Comparison of ENCODE assay signal across 21 cellular contexts in genomic region chr20:47428164-47428563, GRCh38.
"Had no signal": no experiment of that assay in that cellular context is flagged by ENCODE, and none has a peak within 500 bp of the region (broad histone marks: within the 10 kb centered on the region; RNA-seq: fewer than 3 reads in every experiment).

No MANE protein-coding gene starts in this region.

- H3K27me3 ChIP-seq: transverse colon had no signal

- H3K4me3 Mint-ChIP-seq: activated naive CD4-positive, alpha-beta T cell treated with anti-CD3 and anti-CD28 coated beads, Interleukin-2, amount 10 ng/mL, durations not matched to agents 7 days and 5 days; activated naive CD8-positive, alpha-beta T cell treated with anti-CD3 and anti-CD28 coated beads, Interleukin-2, amount 50 U/mL, for 24 hours; activated T-cell treated with anti-CD3 and anti-CD28 coated beads, Interleukin-2, amount 50 U/mL, for 4 hours; brain; effector memory CD8-positive, alpha-beta T cell; nephron progenitor cell had no signal

- H3K4me1 Mint-ChIP-seq: activated naive CD4-positive, alpha-beta T cell treated with anti-CD3 and anti-CD28 coated beads, Interleukin-2, amount 10 ng/mL, durations not matched to agents 7 days and 5 days; activated naive CD8-positive, alpha-beta T cell treated with anti-CD3 and anti-CD28 coated beads, Interleukin-2, amount 50 U/mL, for 24 hours; brain had no signal

- H3K27me3 Mint-ChIP-seq: activated naive CD8-positive, alpha-beta T cell treated with anti-CD3 and anti-CD28 coated beads, Interleukin-2, amount 50 U/mL, for 24 hours had no signal

- H3K36me3 ChIP-seq: transverse colon had no signal

- DNase-seq: activated CD4-positive, alpha-beta T cell treated with anti-CD3 and anti-CD28 coated beads, Interleukin-2, amount 50 U/mL, for 1 hour; activated CD4-positive, CD25-positive, alpha-beta regulatory T cell treated with anti-CD3 and anti-CD28 coated beads, Interleukin-2, amount 50 U/mL, for 72 hours; activated CD8-positive, alpha-beta memory T cell treated with anti-CD3 and anti-CD28 coated beads, Interleukin-2, amount 50 U/mL, for 4 hours; activated effector memory CD4-positive, alpha-beta T cell treated with Interleukin-2 at 50 U/mL for 16 hours; activated naive CD4-positive, alpha-beta T cell treated with anti-CD3 and anti-CD28 coated beads, Interleukin-2, amount 10 ng/mL, durations not matched to agents 7 days and 5 days; activated naive CD8-positive, alpha-beta T cell treated with anti-CD3 and anti-CD28 coated beads, Interleukin-2, amount 50 U/mL, for 24 hours; activated T-cell treated with anti-CD3 and anti-CD28 coated beads, Interleukin-2, amount 50 U/mL, for 4 hours; anterior cingulate cortex; caudate nucleus; effector memory CD8-positive, alpha-beta T cell; foreskin fibroblast; nephron progenitor cell; nucleus accumbens; stimulated activated CD4-positive, alpha-beta T cell treated with anti-CD3 and anti-CD28 coated beads, Interleukin-1b, Interleukin-23, amount 100 ng/mL, for 48 hours; stimulated activated CD8-positive, alpha-beta memory T cell treated with anti-CD3 and anti-CD28 coated beads, Interleukin-4, amount 100 ng/mL, for 48 hours; stimulated activated naive CD8-positive, alpha-beta T cell treated with anti-CD3 and anti-CD28 coated beads, Interleukin-15, Interleukin-2, amounts not matched to agents 100 U/mL and 50 U/mL, for 24 hours; substantia nigra; T1000; transverse colon had no signal

- H3K27ac ChIP-seq: epithelial cell of prostate, transverse colon had no signal

- H3K4me1 ChIP-seq: transverse colon had no signal

- H3K4me3 ChIP-seq: transverse colon had no signal

- H3K27ac Mint-ChIP-seq: activated naive CD4-positive, alpha-beta T cell treated with anti-CD3 and anti-CD28 coated beads, Interleukin-2, amount 10 ng/mL, durations not matched to agents 7 days and 5 days; activated naive CD8-positive, alpha-beta T cell treated with anti-CD3 and anti-CD28 coated beads, Interleukin-2, amount 50 U/mL, for 24 hours; brain; effector memory CD8-positive, alpha-beta T cell; nephron progenitor cell had no signal

- ATAC-seq: activated naive CD8-positive, alpha-beta T cell treated with anti-CD3 and anti-CD28 coated beads, Interleukin-2, amount 50 U/mL, for 24 hours; activated T-cell treated with anti-CD3 and anti-CD28 coated beads, Interleukin-2, amount 50 U/mL, for 4 hours; effector memory CD8-positive, alpha-beta T cell; stimulated activated naive CD8-positive, alpha-beta T cell treated with anti-CD3 and anti-CD28 coated beads, Interleukin-15, Interleukin-2, amounts not matched to agents 100 U/mL and 50 U/mL, for 24 hours had no signal
